In the genomic region with DNA sequence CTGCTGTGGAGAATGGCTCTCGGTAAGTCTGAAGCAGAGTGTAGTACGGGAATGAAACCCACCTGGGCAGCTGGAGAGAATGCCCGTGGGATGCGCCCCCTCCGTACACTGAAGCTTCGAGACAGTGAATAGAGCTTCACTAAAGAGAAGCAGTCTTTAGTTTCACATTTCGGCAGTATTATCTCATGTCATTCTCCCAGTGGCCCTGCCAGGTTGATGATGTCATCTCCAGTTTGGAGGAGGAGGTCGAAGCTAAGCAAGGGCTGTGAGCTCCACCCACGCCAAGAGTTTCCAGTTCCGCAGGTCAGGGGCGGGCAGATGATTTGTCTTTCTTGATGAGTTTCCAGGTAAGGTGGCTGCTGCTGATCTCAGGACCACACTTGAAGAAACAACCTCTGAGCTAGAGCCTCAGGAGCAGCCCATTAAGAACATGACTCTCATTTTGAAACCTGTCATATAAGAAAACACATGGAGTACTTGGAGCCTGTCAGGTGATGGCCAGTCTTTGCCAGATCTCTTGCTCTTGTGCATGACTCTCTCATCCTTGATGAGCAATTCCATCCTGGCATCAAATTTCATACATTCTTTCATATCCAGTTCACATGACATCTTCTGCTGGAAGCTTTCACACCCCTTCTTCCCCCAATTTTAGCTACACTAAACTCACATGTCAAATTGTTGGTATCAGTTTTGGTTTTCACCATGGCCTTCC, we compare ENCODE assay signal across 15 cellular contexts.
A peak's percentile ranks its signal among the peaks of the same experiment; 100 is the strongest.
DNase-seq lines count a peak whose midpoint lies in the region; ATAC-seq and TF ChIP-seq lines count a peak whose summit lies in the region.
"Had no signal": no experiment of that assay in that cellular context is flagged by ENCODE, and none has a peak within 500 bp of the region (broad histone marks: within the 10 kb centered on the region; RNA-seq: fewer than 3 reads in every experiment).

No MANE protein-coding gene starts in this region.

- no peak overlapping the region for H3K14ac ChIP-seq in neuronal stem cell (ENCODE audit: low read length)

- no peak overlapping the region for H3K18ac ChIP-seq in mesendoderm (ENCODE audit: low read length)
- no peak overlapping the region for H3K18ac ChIP-seq in neuronal stem cell (ENCODE audit: low read length)

- H3K56ac ChIP-seq in mesendoderm (ENCODE audit: low read length), result no peak overlapping the region

- H3K27me3 Mint-ChIP-seq in endodermal cell (ENCODE audit: insufficient read depth), result no peaks in the 10 kb centered on the region
- H3K27me3 Mint-ChIP-seq: CD4-positive, alpha-beta T cell; naive B cell had no signal

- H3K9me3 Mint-ChIP-seq in endodermal cell, result no peaks in the 10 kb centered on the region
- H3K9me3 Mint-ChIP-seq: CD4-positive, alpha-beta T cell had no signal

- H3K9me2 ChIP-seq in SK-N-SH, result no peaks in the 10 kb centered on the region

- no peak for TF ChIP-seq CTCF in SK-N-SH (IDR thresholded peaks at IDR 0.05)
- no peak for TF ChIP-seq CTCF in endodermal cell (conservative IDR thresholded peaks at IDR 0.05)

- no peak overlapping the region for H3K4me3 Mint-ChIP-seq in endodermal cell
- H3K4me3 Mint-ChIP-seq: CD4-positive, alpha-beta T cell; naive B cell had no signal

- H3K4ac ChIP-seq in mesendoderm (ENCODE audit: low read depth, low read length), result no peak overlapping the region
- no peak overlapping the region for H3K4ac ChIP-seq in neuronal stem cell (ENCODE audit: low read length)

- H3K23ac ChIP-seq in mesendoderm (ENCODE audit: low read length), result no peak overlapping the region
- H3K23ac ChIP-seq in neuronal stem cell (ENCODE audit: low read depth, low read length, poor library complexity), result no peak overlapping the region

- CTCF ChIA-PET in SK-N-SH (lab: Yijun Ruan, JAX), result interaction anchor here (0.7 to 1.7 kb wide), 4 partner anchors 10 to 24 kb away, joined by 3 to 6 read pairs (median 4); no protein-coding TSS in a partner anchor

- peak; percentile 36; the same call in 2 of the 3 replicates for ATAC-seq in SK-N-SH treated with all-trans-retinoic acid at 6 μM for 48 hours
- ATAC-seq in GM21723 (IDR thresholded peaks at IDR 0.05; ENCODE audit: unreplicated experiment), result no peak
- ATAC-seq in HG03097 (IDR thresholded peaks at IDR 0.05; ENCODE audit: low FRiP score, unreplicated experiment), result no peak
- ATAC-seq: psoas muscle had no signal

- H4K8ac ChIP-seq in mesendoderm (ENCODE audit: low read depth, low read length), result no peak overlapping the region
- no peak overlapping the region for H4K8ac ChIP-seq in neuronal stem cell (ENCODE audit: low read depth, low read length)

- no peak overlapping the region for H2BK120ac ChIP-seq in mesendoderm (ENCODE audit: low read depth, low read length)
- no peak overlapping the region for H2BK120ac ChIP-seq in neuronal stem cell (ENCODE audit: low read depth, low read length)

- H3K27me3 ChIP-seq in SK-N-SH (ENCODE audit: insufficient read depth) (no peaks in the 10 kb centered on the region), endodermal cell (ENCODE audit: control insufficient read depth, insufficient read depth, low read length, poor library complexity, severe bottlenecking) (no peaks in the 10 kb centered on the region), mesendoderm (ENCODE audit: insufficient read depth, low read length, poor library complexity) (no peaks in the 10 kb centered on the region), neuronal stem cell (ENCODE audit: control insufficient read depth in 3 of 3, insufficient read depth in 3 of 3, low read depth in 1 of 3, low read length in 3 of 3) (no peaks in the 10 kb centered on the region)

- H3K9me3 ChIP-seq in SK-N-SH (no peaks in the 10 kb centered on the region), endodermal cell (ENCODE audit: control insufficient read depth, low read length) (no peaks in the 10 kb centered on the region), neuronal stem cell (replicated peaks in 1 of 2; ENCODE audit: control insufficient read depth in 2 of 2, insufficient read depth in 1 of 2, low read depth in 1 of 2, low read length in 2 of 2) (no peaks in the 10 kb centered on the region)
- H3K9me3 ChIP-seq: psoas muscle had no signal

- H2BK5ac ChIP-seq in mesendoderm (ENCODE audit: low read length) (no peak overlapping the region), neuronal stem cell (ENCODE audit: low read length) (no peak overlapping the region)

- H4K5ac ChIP-seq in mesendoderm (ENCODE audit: low read length), result no peak overlapping the region

- 80% methylated on average over 11 of the region's 11 CpGs for WGBS in SK-N-SH (ENCODE audit: low lambda C conversion rate)
- 93 to 95% methylated on average over 7 to 11 of the region's 11 CpGs for WGBS in endodermal cell (ENCODE audit: insufficient coverage in 1 of 2, insufficient read length in 1 of 2), 2 experiments
- WGBS in mesendoderm (ENCODE audit: extremely low coverage, insufficient coverage, low lambda C conversion rate), result no CpG with 5 or more reads among the region's 11 CpGs
- WGBS in neuronal stem cell (ENCODE audit: extremely low coverage in 2 of 2, insufficient read length in 2 of 2, insufficient replicate concordance in 1 of 2), 2 donors, result no CpG with 5 or more reads among the region's 11 CpGs

- no peaks in the 10 kb centered on the region for H3K79me2 ChIP-seq in SK-N-SH (ENCODE audit: insufficient read depth)
- H3K79me2 ChIP-seq in mesendoderm (ENCODE audit: control insufficient read depth, insufficient read depth, low read length), result no peaks in the 10 kb centered on the region

- TF ChIP-seq RAD21 in SK-N-SH (IDR thresholded peaks at IDR 0.05; ENCODE audit: low read length), result no peak

- H3K4me2 ChIP-seq in SK-N-SH (no peak overlapping the region), mesendoderm (ENCODE audit: low read length) (no peak overlapping the region), neuronal stem cell (ENCODE audit: insufficient read depth, low read length, poor library complexity, severe bottlenecking) (no peak overlapping the region)

- no peaks in the 10 kb centered on the region for H3K4me1 ChIP-seq in SK-N-SH (ENCODE audit: control insufficient read depth in 1 of 2, insufficient read depth in 2 of 2, low read depth in 1 of 2, low read length in 1 of 2)
- peaks cover 5% of the 10 kb centered on the region for H3K4me1 ChIP-seq in endodermal cell (ENCODE audit: control insufficient read depth, insufficient read depth, low read length)
- H3K4me1 ChIP-seq in mesendoderm (ENCODE audit: control insufficient read depth, low read depth, low read length), result no peaks in the 10 kb centered on the region
- H3K4me1 ChIP-seq in neuronal stem cell (ENCODE audit: control insufficient read depth in 2 of 2, insufficient read depth in 1 of 2, low read depth in 1 of 2, low read length in 2 of 2), result peaks cover 0 to 10% of the 10 kb centered on the region in 2 donors
- H3K4me1 ChIP-seq: psoas muscle had no signal

- H3K4me3 ChIP-seq in SK-N-SH (ENCODE audit: low read depth in 2 of 2, low read length in 1 of 2), result no peak overlapping the region
- no peak overlapping the region for H3K4me3 ChIP-seq in endodermal cell (ENCODE audit: low read length)
- H3K4me3 ChIP-seq in mesendoderm (ENCODE audit: low read length), result no peak overlapping the region
- H3K4me3 ChIP-seq in neuronal stem cell (ENCODE audit: low read length in 2 of 2), result no peak overlapping the region
- H3K4me3 ChIP-seq: psoas muscle had no signal

- DNase-seq in SK-N-SH (no peak), NCI-H2196 (lab: John Stamatoyannopoulos, UW; ENCODE audit: unreplicated experiment) (peak; percentile 40), endodermal cell (peak; percentile 49), mesendoderm (peak; percentile 58), neuronal stem cell (ENCODE audit: low spot score) (no peak)
- DNase-seq: activated effector memory CD4-positive, alpha-beta T cell treated with Interleukin-2 at 50 U/mL for 16 hours; aorta; CD4-positive, alpha-beta T cell; cortex of kidney; naive B cell; NCI-H187 had no signal

- H3K4me1 Mint-ChIP-seq in endodermal cell, result no peaks in the 10 kb centered on the region
- H3K4me1 Mint-ChIP-seq: naive B cell had no signal

- POLR2A ChIA-PET in SK-N-SH (lab: Yijun Ruan, JAX), result no interaction called here

- H3K36me3 ChIP-seq in SK-N-SH (replicated peaks in 1 of 2; ENCODE audit: control insufficient read depth in 1 of 2, insufficient read depth in 2 of 2, low read length in 1 of 2), result no peaks in the 10 kb centered on the region
- H3K36me3 ChIP-seq in endodermal cell (ENCODE audit: control insufficient read depth, insufficient read depth, low read length), result no peaks in the 10 kb centered on the region
- H3K36me3 ChIP-seq in mesendoderm (ENCODE audit: control insufficient read depth, insufficient read depth, low read length), result no peaks in the 10 kb centered on the region
- no peaks in the 10 kb centered on the region for H3K36me3 ChIP-seq in neuronal stem cell (replicated peaks in 1 of 2; ENCODE audit: control insufficient read depth in 2 of 2, insufficient read depth in 2 of 2, low read length in 2 of 2)

- H2AK5ac ChIP-seq in mesendoderm (ENCODE audit: low read length), result no peak overlapping the region
- H2AK5ac ChIP-seq in neuronal stem cell (ENCODE audit: low read depth, low read length), result no peak overlapping the region

- H2AFZ ChIP-seq in SK-N-SH (ENCODE audit: low read depth) (no peak overlapping the region), neuronal stem cell (ENCODE audit: low read length) (no peak overlapping the region)

- H3K36me3 Mint-ChIP-seq in endodermal cell (ENCODE audit: low read depth), result no peaks in the 10 kb centered on the region
- H3K36me3 Mint-ChIP-seq: naive B cell had no signal

- no peak overlapping the region for H2BK15ac ChIP-seq in mesendoderm (replicated peaks; ENCODE audit: low read depth)
- no peak overlapping the region for H2BK15ac ChIP-seq in neuronal stem cell (ENCODE audit: low read length)

- H3K27ac ChIP-seq in SK-N-SH (ENCODE audit: low read depth in 2 of 2, low read length in 1 of 2) (no peak overlapping the region), endodermal cell (ENCODE audit: low read depth, low read length) (no peak overlapping the region), mesendoderm (ENCODE audit: low read depth, low read length) (no peak overlapping the region), neuronal stem cell (replicated peaks; ENCODE audit: low read length) (no peak overlapping the region)
- H3K27ac ChIP-seq: psoas muscle had no signal

- no peak overlapping the region for H4K91ac ChIP-seq in neuronal stem cell (ENCODE audit: low read depth, low read length, poor library complexity)

- H3K9ac ChIP-seq in SK-N-SH, result no peak overlapping the region
- no peak overlapping the region for H3K9ac ChIP-seq in endodermal cell (ENCODE audit: extremely low read depth, low read length, poor library complexity, severe bottlenecking)
- no peak overlapping the region for H3K9ac ChIP-seq in mesendoderm (ENCODE audit: low read length)
- H3K9ac ChIP-seq in neuronal stem cell (ENCODE audit: low read depth, low read length, poor library complexity), result no peak overlapping the region

- no peaks in the 10 kb centered on the region for H3F3A ChIP-seq in SK-N-SH (replicated peaks; ENCODE audit: insufficient read depth)

- no peak overlapping the region for H2BK12ac ChIP-seq in neuronal stem cell (ENCODE audit: low read length)

- no peak overlapping the region for H3K27ac Mint-ChIP-seq in endodermal cell
- H3K27ac Mint-ChIP-seq: CD4-positive, alpha-beta T cell had no signal

- H3K79me1 ChIP-seq in mesendoderm (ENCODE audit: low read length) (no peaks in the 10 kb centered on the region), neuronal stem cell (ENCODE audit: low read depth, low read length) (no peaks in the 10 kb centered on the region)

- H4K20me1 ChIP-seq in SK-N-SH (ENCODE audit: insufficient read depth), result no peaks in the 10 kb centered on the region

- TF ChIP-seq EP300 in SK-N-SH (IDR thresholded peaks at IDR 0.05; ENCODE audit: borderline replicate concordance in 1 of 2, low read depth in 1 of 2, low read length in 1 of 2), result no peak

Comparison
In these comparisons a context has a peak if more than half of its experiments do, and no peak if none do; other contexts are left out.
1. DNase-seq: peak in NCI-H2196 (single experiment), endodermal cell (single experiment) and mesendoderm (single experiment); none in SK-N-SH (single experiment) and neuronal stem cell (single experiment).